18 cellular contexts compared by ENCODE assay signal in genomic region chr14:50087350-50088116, GRCh38. TPM values are rescaled to one million over a fixed set of nuclear protein-coding genes. Genes with fewer than 3 reads are reported as not detected.
DNase-seq lines count a peak whose midpoint lies in the region; ATAC-seq and TF ChIP-seq lines count a peak whose summit lies in the region.
"Had no signal": no experiment of that assay in that cellular context is flagged by ENCODE, and none has a peak within 500 bp of the region (broad histone marks: within the 10 kb centered on the region; RNA-seq: fewer than 3 reads in every experiment).

No MANE protein-coding gene starts in this region.

- in situ Hi-C loops in KBM-7 (cut with MboI; ENCODE audit: low pct_unique_long_range_greater_than_20kb, low sequenced_read_pairs): no loop called here

- POLR2A ChIA-PET in activated CD8-positive, alpha-beta T cell treated with anti-CD3 and anti-CD28 coated beads, Interleukin-2, amount 10 ng/mL, durations not matched to agents 7 days and 5 days (lab: Charles Lee): interaction anchor here (0.6 to 4.2 kb wide), 12 partner anchors 9 to 224 kb away, joined by 3 to 56 read pairs (median 6); no protein-coding TSS in a partner anchor

- peaks cover 11% of the 10 kb centered on the region for H3K9me3 Mint-ChIP-seq in activated CD4-positive, alpha-beta T cell treated with anti-CD3 and anti-CD28 coated beads, Interleukin-2, amount 10 ng/mL, durations not matched to agents 24 days and 14 days
- no peaks in the 10 kb centered on the region for H3K9me3 Mint-ChIP-seq in activated CD8-positive, alpha-beta T cell treated with anti-CD3 and anti-CD28 coated beads, Interleukin-2, amount 10 ng/mL, durations not matched to agents 7 days and 5 days (ENCODE audit: insufficient read depth)
- H3K9me3 Mint-ChIP-seq in natural killer cell: no peaks in the 10 kb centered on the region
- H3K9me3 Mint-ChIP-seq: GM23338 had no signal

- DNase-seq in activated CD4-positive, alpha-beta T cell treated with anti-CD3 and anti-CD28 coated beads, Interleukin-2, amount 10 ng/mL, durations not matched to agents 24 days and 14 days: peak; percentile 72
- DNase-seq in activated CD4-positive, alpha-beta T cell treated with anti-CD3 and anti-CD28 coated beads, Interleukin-2, amount 50 U/mL, for 4 hours: no peak
- DNase-seq in KBM-7: peak; percentile 44
- DNase-seq in activated CD8-positive, alpha-beta T cell treated with anti-CD3 and anti-CD28 coated beads, Interleukin-2, amount 10 ng/mL, durations not matched to agents 7 days and 5 days: no peak
- no peak for DNase-seq in natural killer cell
- no peak for DNase-seq in NCI-H345 treated with DMSO at 0.1 percent for 48 hours (lab: John Stamatoyannopoulos, UW; ENCODE audit: unreplicated experiment)
- DNase-seq in foreskin fibroblast: no peak
- DNase-seq: ACHN; aorta; DMS79 treated with DMSO at 0.1 percent for 48 hours; MG63; mucosa of descending colon; PC-9; stimulated activated CD4-positive, alpha-beta T cell treated with anti-CD3 and anti-CD28 coated beads, Interleukin-15, amount 100 ng/mL, for 24 hours; transverse colon had no signal

- H3K4me3 Mint-ChIP-seq in activated CD4-positive, alpha-beta T cell treated with anti-CD3 and anti-CD28 coated beads, Interleukin-2, amount 10 ng/mL, durations not matched to agents 24 days and 14 days: peak overlapping the region; percentile 36
- peak overlapping the region; percentile 71 for H3K4me3 Mint-ChIP-seq in activated CD8-positive, alpha-beta T cell treated with anti-CD3 and anti-CD28 coated beads, Interleukin-2, amount 10 ng/mL, durations not matched to agents 7 days and 5 days
- H3K4me3 Mint-ChIP-seq in natural killer cell: peak overlapping the region; percentile 49
- H3K4me3 Mint-ChIP-seq: GM23338 had no signal

- ATAC-seq in activated CD8-positive, alpha-beta T cell treated with anti-CD3 and anti-CD28 coated beads, Interleukin-2, amount 10 ng/mL, durations not matched to agents 7 days and 5 days: peak; percentile 9
- ATAC-seq in natural killer cell (no peak), HG02623 (IDR thresholded peaks at IDR 0.05; ENCODE audit: unreplicated experiment) (no peak)
- ATAC-seq: GM23338, mucosa of descending colon had no signal

- H3K36me3 Mint-ChIP-seq in activated CD4-positive, alpha-beta T cell treated with anti-CD3 and anti-CD28 coated beads, Interleukin-2, amount 10 ng/mL, durations not matched to agents 24 days and 14 days (ENCODE audit: low read depth): peaks cover 18% of the 10 kb centered on the region
- peaks cover 56% of the 10 kb centered on the region for H3K36me3 Mint-ChIP-seq in activated CD8-positive, alpha-beta T cell treated with anti-CD3 and anti-CD28 coated beads, Interleukin-2, amount 10 ng/mL, durations not matched to agents 7 days and 5 days (ENCODE audit: low read depth)
- H3K36me3 Mint-ChIP-seq in natural killer cell: no peaks in the 10 kb centered on the region

- CTCF ChIA-PET in activated CD8-positive, alpha-beta T cell treated with anti-CD3 and anti-CD28 coated beads, Interleukin-2, amount 10 ng/mL, durations not matched to agents 7 days and 5 days (lab: Charles Lee): interaction anchor here (0.6 to 8.7 kb wide), 14 partner anchors 9 to 235 kb away, joined by 3 to 86 read pairs (median 6); partner anchors contain the start of genes ARF6 and NEMF

- no peaks in the 10 kb centered on the region for H3K27me3 Mint-ChIP-seq in activated CD4-positive, alpha-beta T cell treated with anti-CD3 and anti-CD28 coated beads, Interleukin-2, amount 10 ng/mL, durations not matched to agents 24 days and 14 days
- no peaks in the 10 kb centered on the region for H3K27me3 Mint-ChIP-seq in activated CD8-positive, alpha-beta T cell treated with anti-CD3 and anti-CD28 coated beads, Interleukin-2, amount 10 ng/mL, durations not matched to agents 7 days and 5 days (ENCODE audit: low read depth)
- no peaks in the 10 kb centered on the region for H3K27me3 Mint-ChIP-seq in natural killer cell (ENCODE audit: low read depth in 2 of 2)
- H3K27me3 Mint-ChIP-seq: progenitor cell of endocrine pancreas had no signal

- H3K27ac Mint-ChIP-seq in activated CD4-positive, alpha-beta T cell treated with anti-CD3 and anti-CD28 coated beads, Interleukin-2, amount 10 ng/mL, durations not matched to agents 24 days and 14 days: peak overlapping the region; percentile 71
- peak overlapping the region; percentile 86 for H3K27ac Mint-ChIP-seq in activated CD8-positive, alpha-beta T cell treated with anti-CD3 and anti-CD28 coated beads, Interleukin-2, amount 10 ng/mL, durations not matched to agents 7 days and 5 days
- peak overlapping the region; percentile 72 to 86 for H3K27ac Mint-ChIP-seq in natural killer cell
- H3K27ac Mint-ChIP-seq: GM23338, progenitor cell of endocrine pancreas had no signal

- TF ChIP-seq CTCF in natural killer cell (IDR thresholded peaks at IDR 0.05) (no peak), foreskin fibroblast (IDR thresholded peaks at IDR 0.05; ENCODE audit: low read depth, low read length) (no peak)

- H3K4me1 Mint-ChIP-seq in activated CD4-positive, alpha-beta T cell treated with anti-CD3 and anti-CD28 coated beads, Interleukin-2, amount 10 ng/mL, durations not matched to agents 24 days and 14 days: peaks cover 71% of the 10 kb centered on the region
- H3K4me1 Mint-ChIP-seq in activated CD8-positive, alpha-beta T cell treated with anti-CD3 and anti-CD28 coated beads, Interleukin-2, amount 10 ng/mL, durations not matched to agents 7 days and 5 days (ENCODE audit: low read depth): peaks cover 95% of the 10 kb centered on the region
- peaks cover 54 to 57% of the 10 kb centered on the region in 2 donors for H3K4me1 Mint-ChIP-seq in natural killer cell

- H3K4me3 ChIP-seq in foreskin fibroblast (ENCODE audit: low read depth in 1 of 2, low read length in 2 of 2): no peak overlapping the region
- H3K4me3 ChIP-seq: GM23338, MG63, mucosa of descending colon, PC-9, transverse colon had no signal

- intact Hi-C loops in activated CD4-positive, alpha-beta T cell treated with anti-CD3 and anti-CD28 coated beads, Interleukin-2, amount 10 ng/mL, durations not matched to agents 24 days and 14 days (cut with micrococcal nuclease): loop anchor here (1.0 kb wide), 1 partner anchor 9 kb away; no protein-coding TSS in a partner anchor
- intact Hi-C loops in natural killer cell (cut with micrococcal nuclease): loop anchor here (2.0 kb wide), 1 partner anchor 17 kb away; no protein-coding TSS in a partner anchor

RNA-seq across cellular contexts. Expression of gene VCPKMT, which starts 28.8 kb away (rescaled TPM):
- total RNA-seq in activated CD4-positive, alpha-beta T cell treated with anti-CD3 and anti-CD28 coated beads, Interleukin-2, amount 10 ng/mL, durations not matched to agents 24 days and 14 days: 13.9 and 14.3 TPM in 2 replicates
- 10 to 100 TPM; 12.4 to 13.0 TPM for total RNA-seq in activated CD8-positive, alpha-beta T cell treated with anti-CD3 and anti-CD28 coated beads, Interleukin-2, amount 10 ng/mL, durations not matched to agents 7 days and 5 days
- total RNA-seq in natural killer cell: 10 to 100 TPM; 19.4 to 23.9 (median 21.8) TPM

Comparison
In these comparisons a context has a peak if more than half of its experiments do, and no peak if none do; other contexts are left out.
1. DNase-seq: peak in activated CD4-positive, alpha-beta T cell treated with anti-CD3 and anti-CD28 coated beads, Interleukin-2, amount 10 ng/mL, durations not matched to agents 24 days and 14 days (single experiment) and KBM-7 (single experiment); none in activated CD4-positive, alpha-beta T cell treated with anti-CD3 and anti-CD28 coated beads, Interleukin-2, amount 50 U/mL, for 4 hours (0 of 2), activated CD8-positive, alpha-beta T cell treated with anti-CD3 and anti-CD28 coated beads, Interleukin-2, amount 10 ng/mL, durations not matched to agents 7 days and 5 days (single experiment), natural killer cell (single experiment), NCI-H345 treated with DMSO at 0.1 percent for 48 hours (single experiment) and foreskin fibroblast (0 of 2).
2. Peak in every context shown above with its lines, with median percentiles within 50 percentile points of each other: H3K27ac Mint-ChIP-seq and H3K4me3 Mint-ChIP-seq.